Comparison of ENCODE assay signal across 8 cellular contexts in genomic region chr1:155938220-155938627, GRCh38. TPM values are rescaled to one million over a fixed set of nuclear protein-coding genes. Genes with fewer than 3 reads are reported as not detected.
DNase-seq lines count a peak whose midpoint lies in the region; ATAC-seq and TF ChIP-seq lines count a peak whose summit lies in the region.

No MANE protein-coding gene starts in this region.

- H3K27me3 ChIP-seq in right atrium auricular region: no peaks in the 10 kb centered on the region

- H3K27ac Mint-ChIP-seq in activated naive CD8-positive, alpha-beta T cell treated with anti-CD3 and anti-CD28 coated beads for 36 hours: peak overlapping the region; percentile 74

- peak; percentile 44 to 71 for TF ChIP-seq CTCF in right atrium auricular region (IDR thresholded peaks at IDR 0.05)

- H3K36me3 ChIP-seq in right atrium auricular region: no peaks in the 10 kb centered on the region

- peak overlapping the region; percentile 51 to 70 for H3K27ac ChIP-seq in right atrium auricular region

- DNase-seq in COLO668 (lab: John Stamatoyannopoulos, UW; ENCODE audit: unreplicated experiment): peak; percentile 33
- peak; percentile 71 for DNase-seq in H4 (ENCODE audit: low spot score)
- DNase-seq in NCI-H460 (ENCODE audit: extremely low read depth, low read depth): peak; percentile 86
- DNase-seq in activated naive CD8-positive, alpha-beta T cell treated with anti-CD3 and anti-CD28 coated beads for 36 hours: no peak
- DNase-seq in right atrium auricular region (ENCODE audit: low spot score): no peak
- peak; percentile 28 for DNase-seq in skeletal muscle cell (ENCODE audit: low read depth)

- peak overlapping the region; percentile 0 for H3K4me3 Mint-ChIP-seq in activated naive CD8-positive, alpha-beta T cell treated with anti-CD3 and anti-CD28 coated beads for 36 hours

- ATAC-seq in HG03139 (IDR thresholded peaks at IDR 0.05; ENCODE audit: unreplicated experiment): no peak
- no peak for ATAC-seq in HG02678 (IDR thresholded peaks at IDR 0.05; ENCODE audit: unreplicated experiment)

- no peaks in the 10 kb centered on the region for H3K27me3 Mint-ChIP-seq in activated naive CD8-positive, alpha-beta T cell treated with anti-CD3 and anti-CD28 coated beads for 36 hours

- peaks cover 40% of the 10 kb centered on the region for H3K4me1 Mint-ChIP-seq in activated naive CD8-positive, alpha-beta T cell treated with anti-CD3 and anti-CD28 coated beads for 36 hours

- H3K9me3 Mint-ChIP-seq in activated naive CD8-positive, alpha-beta T cell treated with anti-CD3 and anti-CD28 coated beads for 36 hours: no peaks in the 10 kb centered on the region

- no peaks in the 10 kb centered on the region for H3K36me3 Mint-ChIP-seq in activated naive CD8-positive, alpha-beta T cell treated with anti-CD3 and anti-CD28 coated beads for 36 hours

- no peaks in the 10 kb centered on the region for H3K9me3 ChIP-seq in right atrium auricular region

- H3K4me3 ChIP-seq in right atrium auricular region (no peak overlapping the region), skeletal muscle cell (ENCODE audit: low read depth, low read length) (no peak overlapping the region)

- peaks cover 0 to 62% of the 10 kb centered on the region in 2 donors for H3K4me1 ChIP-seq in right atrium auricular region

RNA-seq across cellular contexts. Expression of gene RXFP4, which starts 3.2 kb away (rescaled TPM):
- total RNA-seq in H4 (2014; rRNA removed; shearing (Covaris generic)): not detected in 2 replicates
- total RNA-seq in NCI-H460 (2014; rRNA removed; shearing (Covaris generic)): not detected in 2 replicates
- polyA plus RNA-seq in NCI-H460 (2014; cell fraction: nucleus; rRNA removed): 0.50 and 0.86 TPM in 2 replicates
- total RNA-seq in activated naive CD8-positive, alpha-beta T cell treated with anti-CD3 and anti-CD28 coated beads for 36 hours: under 1 TPM in 1 of 2 experiments, not detected in 1; 0.16 TPM
- total RNA-seq in right atrium auricular region: not detected

RNA-seq across cellular contexts. Expression of gene KHDC4, which starts 4.0 kb away (rescaled TPM):
- 14.9 and 22.3 TPM in 2 replicates for total RNA-seq in H4 (2014; rRNA removed; shearing (Covaris generic))
- total RNA-seq in NCI-H460 (2014; rRNA removed; shearing (Covaris generic)): 64.7 and 86.5 TPM in 2 replicates
- polyA plus RNA-seq in NCI-H460 (2014; cell fraction: nucleus; rRNA removed): 352 and 508 TPM in 2 replicates
- total RNA-seq in activated naive CD8-positive, alpha-beta T cell treated with anti-CD3 and anti-CD28 coated beads for 36 hours: 10 to 100 TPM; 53.2 to 54.7 TPM
- total RNA-seq in right atrium auricular region: 10 to 100 TPM; 13.4 to 25.9 TPM

RNA-seq across cellular contexts. Expression of gene RIT1, which starts 27.1 kb away (rescaled TPM):
- total RNA-seq in H4 (2014; rRNA removed; shearing (Covaris generic)): 45.8 and 46.5 TPM in 2 replicates
- 93.4 and 100.0 TPM in 2 replicates for total RNA-seq in NCI-H460 (2014; rRNA removed; shearing (Covaris generic))
- 28.6 and 42.9 TPM in 2 replicates for polyA plus RNA-seq in NCI-H460 (2014; cell fraction: nucleus; rRNA removed)
- total RNA-seq in activated naive CD8-positive, alpha-beta T cell treated with anti-CD3 and anti-CD28 coated beads for 36 hours: 10 to 100 TPM; 19.4 to 20.0 TPM
- total RNA-seq in right atrium auricular region: 10 to 100 TPM; 13.3 to 25.3 TPM

RNA-seq across cellular contexts. Expression of gene ARHGEF2, which starts 40.1 kb away (rescaled TPM):
- 57.1 and 64.2 TPM in 2 replicates for total RNA-seq in H4 (2014; rRNA removed; shearing (Covaris generic))
- total RNA-seq in NCI-H460 (2014; rRNA removed; shearing (Covaris generic)): 318 and 324 TPM in 2 replicates
- polyA plus RNA-seq in NCI-H460 (2014; cell fraction: nucleus; rRNA removed): 204 and 246 TPM in 2 replicates
- total RNA-seq in activated naive CD8-positive, alpha-beta T cell treated with anti-CD3 and anti-CD28 coated beads for 36 hours: 100 to 1,000 TPM; 135 to 148 TPM
- total RNA-seq in right atrium auricular region: 10 to 100 TPM; 50.8 to 69.8 TPM

Comparison
In these comparisons a context has a peak if more than half of its experiments do, and no peak if none do; other contexts are left out.
1. DNase-seq: peak in COLO668 (single experiment), H4 (single experiment), NCI-H460 (single experiment) and skeletal muscle cell (single experiment); none in activated naive CD8-positive, alpha-beta T cell treated with anti-CD3 and anti-CD28 coated beads for 36 hours (single experiment) and right atrium auricular region (single experiment).